Comparison of ENCODE assay signal across 6 cellular contexts in genomic region chr19:872266-872951, GRCh38. TPM values are rescaled to one million over a fixed set of nuclear protein-coding genes. Genes with fewer than 3 reads are reported as not detected.
A peak's percentile ranks its signal among the peaks of the same experiment; 100 is the strongest.
DNase-seq lines count a peak whose midpoint lies in the region; FAIRE-seq and TF ChIP-seq lines count a peak whose summit lies in the region.

No MANE protein-coding gene starts in this region.

- peaks cover 37 to 65% of the 10 kb centered on the region in 2 donors for H3K36me3 Mint-ChIP-seq in CD14-positive monocyte

- DNase-seq in CD14-positive monocyte (ENCODE audit: low spot score) (peak; percentile 71), MV-4-11 (lab: John Stamatoyannopoulos, UW) (peak; percentile 90), urothelium cell line (ENCODE audit: low spot score) (peak; percentile 59), NCI-H524 treated with DMSO at 0.1 percent for 48 hours (lab: John Stamatoyannopoulos, UW) (no peak)
- DNase-seq in activated T-cell treated with anti-CD3 and anti-CD28 coated beads, Interleukin-2, amount 50 U/mL, for 48 hours: peak; percentile 85 to 88

- no peak for FAIRE-seq in urothelium cell line (lab: Jason Lieb, UNC)

- H3K27ac ChIP-seq in layer of hippocampus (ENCODE audit: low read depth, low read length): peak overlapping the region; percentile 52

- peak overlapping the region; percentile 9 to 69 for H3K4me3 Mint-ChIP-seq in CD14-positive monocyte

- peak overlapping the region in 5 of 7 donors; percentile 51 to 89 (median 59) for H3K27ac Mint-ChIP-seq in CD14-positive monocyte

- H3K4me1 Mint-ChIP-seq in CD14-positive monocyte: peaks cover 5% of the 10 kb centered on the region

- no peaks in the 10 kb centered on the region for H3K9me3 Mint-ChIP-seq in CD14-positive monocyte

- peaks cover 0 to 3% (median 2%) of the 10 kb centered on the region in 3 donors for H3K27me3 Mint-ChIP-seq in CD14-positive monocyte (ENCODE audit: low read depth in 3 of 3)

- no peaks in the 10 kb centered on the region for H3K27me3 ChIP-seq in layer of hippocampus (ENCODE audit: control insufficient read depth, insufficient read depth, low read length)

- intact Hi-C loops in CD14-positive monocyte (cut with micrococcal nuclease): loop anchor here in 1 of 2 donors (1.0 kb wide), 1 partner anchor 10 kb away; no protein-coding TSS in a partner anchor

- no peak for TF ChIP-seq CTCF in CD14-positive monocyte (IDR thresholded peaks at IDR 0.05)

RNA-seq across cellular contexts. Expression of gene CFD, which starts 12.9 kb away (rescaled TPM):
- 100 to 1,000 TPM; 654 to 862 TPM for polyA plus RNA-seq in CD14-positive monocyte

RNA-seq across cellular contexts. Expression of gene ELANE, which starts 20.3 kb away (rescaled TPM):
- polyA plus RNA-seq in CD14-positive monocyte: 1 to 10 TPM; 1.3 to 2.0 TPM

RNA-seq across cellular contexts. Expression of gene MED16, which starts 20.6 kb away (rescaled TPM):
- 10 to 100 TPM; 20.7 to 37.4 TPM for polyA plus RNA-seq in CD14-positive monocyte

RNA-seq across cellular contexts. Expression of gene RNU6-9, which starts 20.9 kb away (rescaled TPM):
- polyA plus RNA-seq in CD14-positive monocyte: not detected

RNA-seq across cellular contexts. Expression of gene PRTN3, which starts 31.6 kb away (rescaled TPM):
- not detected for polyA plus RNA-seq in CD14-positive monocyte
